In genomic region chr10:128242641-128243040, GRCh38 we compare ENCODE assay signal across 18 cellular contexts.
"Had no signal": no experiment of that assay in that cellular context is flagged by ENCODE, and none has a peak within 500 bp of the region (broad histone marks: within the 10 kb centered on the region; RNA-seq: fewer than 3 reads in every experiment).

No MANE protein-coding gene starts in this region.

- H3K9me3 Mint-ChIP-seq: activated CD8-positive, alpha-beta T cell treated with anti-CD3 and anti-CD28 coated beads for 36 hours; activated naive CD4-positive, alpha-beta T cell treated with anti-CD3 and anti-CD28 coated beads, Interleukin-2, amount 50 U/mL, for 72 hours; activated T-cell treated with anti-CD3 and anti-CD28 coated beads, Interleukin-2, amount 50 U/mL, for 4 hours; naive thymus-derived CD4-positive, alpha-beta T cell; stimulated activated memory B cell treated with anti-CD40 and anti-IgM and Interleukin-4, amounts not matched to agents 10 μg/mL and 1 μg/mL and 100 μg/mL, for 72 hours had no signal

- H3K4me1 ChIP-seq: right atrium auricular region, tibial nerve had no signal

- H3K4me3 ChIP-seq: cardiac muscle cell, dorsolateral prefrontal cortex, hepatocyte, mucosa of descending colon, right atrium auricular region, tibial nerve had no signal

- H3K4me3 Mint-ChIP-seq: activated CD8-positive, alpha-beta T cell treated with anti-CD3 and anti-CD28 coated beads for 36 hours; activated T-cell treated with anti-CD3 and anti-CD28 coated beads, Interleukin-2, amount 50 U/mL, for 4 hours; memory B cell; naive thymus-derived CD4-positive, alpha-beta T cell; stimulated activated memory B cell treated with anti-CD40 and anti-IgM and Interleukin-4, amounts not matched to agents 10 μg/mL and 1 μg/mL and 100 μg/mL, for 72 hours had no signal

- H3K27ac Mint-ChIP-seq: activated CD8-positive, alpha-beta T cell treated with anti-CD3 and anti-CD28 coated beads for 36 hours; activated naive CD4-positive, alpha-beta T cell treated with anti-CD3 and anti-CD28 coated beads, Interleukin-2, amount 50 U/mL, for 72 hours; memory B cell; naive thymus-derived CD4-positive, alpha-beta T cell; stimulated activated memory B cell treated with anti-CD40 and anti-IgM and Interleukin-4, amounts not matched to agents 10 μg/mL and 1 μg/mL and 100 μg/mL, for 72 hours had no signal

- H3K27ac ChIP-seq: cardiac muscle cell, dorsolateral prefrontal cortex, hepatocyte, right atrium auricular region, tibial nerve, VCaP had no signal

- H3K4me1 Mint-ChIP-seq: memory B cell; naive thymus-derived CD4-positive, alpha-beta T cell; stimulated activated memory B cell treated with anti-CD40 and anti-IgM and Interleukin-4, amounts not matched to agents 10 μg/mL and 1 μg/mL and 100 μg/mL, for 72 hours had no signal

- H3K4me2 ChIP-seq: hepatocyte had no signal

- DNase-seq: activated CD4-positive, alpha-beta T cell treated with anti-CD3 and anti-CD28 coated beads for 48 hours; activated CD8-positive, alpha-beta T cell treated with anti-CD3 and anti-CD28 coated beads for 36 hours; activated effector memory CD4-positive, alpha-beta T cell treated with anti-CD3 and anti-CD28 coated beads, Interleukin-2, amount 50 U/mL, for 16 hours; activated T-cell treated with anti-CD3 and anti-CD28 coated beads, Interleukin-2, amount 50 U/mL, for 4 hours; dorsolateral prefrontal cortex; left ventricle myocardium superior; mucosa of descending colon; naive thymus-derived CD4-positive, alpha-beta T cell; stimulated activated CD4-positive, alpha-beta T cell treated with anti-CD3 and anti-CD28 coated beads, Interleukin-2, amount 100 ng/mL, for 48 hours had no signal

- H3K79me2 ChIP-seq: hepatocyte had no signal

- H3K27me3 ChIP-seq: cardiac muscle cell, hepatocyte, right atrium auricular region, tibial nerve had no signal

- H3K27me3 Mint-ChIP-seq: activated CD8-positive, alpha-beta T cell treated with anti-CD3 and anti-CD28 coated beads for 36 hours; memory B cell had no signal

- H2AFZ ChIP-seq: hepatocyte had no signal

- H3K36me3 ChIP-seq: cardiac muscle cell, right atrium auricular region, tibial nerve had no signal

- H3K9me3 ChIP-seq: mucosa of descending colon, right atrium auricular region had no signal

- H3K36me3 Mint-ChIP-seq: activated naive CD4-positive, alpha-beta T cell treated with anti-CD3 and anti-CD28 coated beads, Interleukin-2, amount 50 U/mL, for 72 hours; memory B cell; naive thymus-derived CD4-positive, alpha-beta T cell; stimulated activated memory B cell treated with anti-CD40 and anti-IgM and Interleukin-4, amounts not matched to agents 10 μg/mL and 1 μg/mL and 100 μg/mL, for 72 hours had no signal

- ATAC-seq: activated CD8-positive, alpha-beta T cell treated with anti-CD3 and anti-CD28 coated beads for 36 hours; activated naive CD4-positive, alpha-beta T cell treated with anti-CD3 and anti-CD28 coated beads, Interleukin-2, amount 50 U/mL, for 72 hours; activated T-cell treated with anti-CD3 and anti-CD28 coated beads, Interleukin-2, amount 50 U/mL, for 4 hours; esophagus mucosa; left ventricle myocardium superior; mucosa of descending colon; naive thymus-derived CD4-positive, alpha-beta T cell; stimulated activated memory B cell treated with anti-CD40 and anti-IgM and Interleukin-4, amounts not matched to agents 10 μg/mL and 1 μg/mL and 100 μg/mL, for 72 hours had no signal
